8 cellular contexts compared by ENCODE assay signal in the genomic region with DNA sequence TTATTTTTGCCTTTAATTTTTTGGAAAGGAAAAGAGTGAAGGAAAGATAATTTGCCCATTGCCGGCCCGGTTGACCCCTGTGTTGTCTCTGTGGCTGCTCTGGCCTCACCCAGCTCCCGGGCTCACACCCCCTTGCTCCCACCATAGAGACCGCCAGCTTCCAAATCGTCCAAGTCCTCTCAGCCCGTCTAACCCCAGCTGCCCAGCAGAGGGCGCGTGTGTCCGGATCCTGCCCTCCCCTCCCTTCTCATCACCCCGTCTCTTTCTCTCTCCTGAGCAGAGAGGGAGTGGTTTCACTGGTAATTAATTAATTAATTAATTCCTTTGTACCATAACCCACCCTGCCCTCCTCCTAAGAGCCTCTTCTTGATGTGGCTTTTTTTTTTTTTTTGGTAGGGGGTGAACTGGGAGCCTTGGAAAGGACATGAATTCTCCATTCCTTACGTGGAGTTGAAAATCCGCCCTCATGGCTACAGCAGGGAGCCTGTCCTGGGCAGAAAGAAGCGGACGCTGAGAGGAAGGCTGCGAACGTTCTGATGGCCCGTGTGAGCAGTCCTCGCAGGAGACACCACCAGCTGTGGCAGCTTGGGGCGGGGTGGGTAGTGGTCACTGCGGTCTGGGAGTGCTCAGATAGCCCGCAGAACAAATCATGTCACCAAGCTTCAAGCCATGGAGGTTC. TPM values are rescaled to one million over a fixed set of nuclear protein-coding genes. Genes with fewer than 3 reads are reported as not detected.
DNase-seq lines count a peak whose midpoint lies in the region; ATAC-seq, FAIRE-seq and TF ChIP-seq lines count a peak whose summit lies in the region.

No MANE protein-coding gene starts in this region.

- H3K27me3 ChIP-seq in HepG2 (ENCODE audit: control insufficient read depth in 1 of 2, insufficient read depth in 2 of 2, low read length in 2 of 2), result peaks cover 0 to 6% of the 10 kb centered on the region in 2 experiments; a peak in 1 of 5 replicates

- H3K9me3 ChIP-seq in HepG2 (ENCODE audit: low read length), result no peaks in the 10 kb centered on the region

- FAIRE-seq in HepG2 (lab: Jason Lieb, UNC), result peak; percentile 23

- intact Hi-C loops in activated CD4-positive, alpha-beta T cell treated with anti-CD3 and anti-CD28 coated beads for 36 hours (cut with DNase I, micrococcal nuclease), result loop anchor here (1.0 to 5.0 kb wide), 2 partner anchors 117 to 119 kb away; no protein-coding TSS in a partner anchor
- intact Hi-C loops in HepG2 (cut with micrococcal nuclease; ENCODE audit: unreplicated experiment), result loop anchor here (1.0 kb wide), 1 partner anchor 117 kb away; no protein-coding TSS in a partner anchor

- TF ChIP-seq EP300 in HepG2 (IDR thresholded peaks at IDR 0.05; ENCODE audit: low read depth in 2 of 2, low read length in 2 of 2) (no peak), HepG2 (CRISPR knock-in tag; IDR thresholded peaks at IDR 0.05; ENCODE audit: borderline replicate concordance) (no peak)

- no peak overlapping the region for H3K4me3 Mint-ChIP-seq in activated CD4-positive, alpha-beta T cell treated with anti-CD3 and anti-CD28 coated beads for 36 hours
- H3K4me3 Mint-ChIP-seq in chondrocyte (ENCODE audit: unreplicated experiment), result peak overlapping the region; percentile 27

- POLR2A ChIA-PET in activated CD4-positive, alpha-beta T cell treated with anti-CD3 and anti-CD28 coated beads for 36 hours (lab: Charles Lee), result no interaction called here
- POLR2A ChIA-PET in HepG2 (lab: Yijun Ruan, JAX), result no interaction called here

- peaks cover 6% of the 10 kb centered on the region for H3K4me1 Mint-ChIP-seq in activated CD4-positive, alpha-beta T cell treated with anti-CD3 and anti-CD28 coated beads for 36 hours
- peaks cover 10% of the 10 kb centered on the region for H3K4me1 Mint-ChIP-seq in chondrocyte (ENCODE audit: low read depth)

- H3K4me3 ChIP-seq in HepG2 (replicated peaks in 1 of 3; ENCODE audit: insufficient read depth in 1 of 3, low read depth in 2 of 3, low read length in 3 of 3), result no peak overlapping the region

- BruUV-seq in HepG2 (replicated peaks; lab: Mats Ljungman, UMichigan), result no TSS peak

- H4K20me1 ChIP-seq in HepG2 (ENCODE audit: insufficient read depth, low read length), result no peaks in the 10 kb centered on the region

- TF ChIP-seq CTCF in chondrocyte (IDR thresholded peaks at IDR 0.05) (peak; percentile 88), HepG2 (CRISPR knock-in tag; IDR thresholded peaks at IDR 0.05) (peak; percentile 78)

- TF ChIP-seq RAD21 in HepG2 (CRISPR knock-in tag; IDR thresholded peaks at IDR 0.05), result no peak

- in situ Hi-C loops in HepG2 (cut with HindIII; ENCODE audit: extremely low pct_ligation_motif_present, low pct_unique_long_range_greater_than_20kb), result no loop called here

- TF ChIP-seq POLR2A in HepG2 (IDR thresholded peaks at IDR 0.05; ENCODE audit: insufficient read depth in 1 of 2, low read depth in 2 of 2, low read length in 2 of 2), result no peak

- no peak overlapping the region for H3K27ac ChIP-seq in HepG2 (ENCODE audit: extremely low read length, insufficient read depth, low read length)

- no peak overlapping the region for H2AFZ ChIP-seq in HepG2 (ENCODE audit: low read length)

- H3K4me2 ChIP-seq in HepG2 (ENCODE audit: low read depth, low read length), result peak overlapping the region; percentile 20

- peaks cover 15% of the 10 kb centered on the region for H3K27me3 Mint-ChIP-seq in activated CD4-positive, alpha-beta T cell treated with anti-CD3 and anti-CD28 coated beads for 36 hours
- peaks cover 27% of the 10 kb centered on the region for H3K27me3 Mint-ChIP-seq in chondrocyte (ENCODE audit: low read depth)

- ATAC-seq in HG02678 (IDR thresholded peaks at IDR 0.05; ENCODE audit: unreplicated experiment) (peak; percentile 56), HepG2 (peak; percentile 92), HG02840 (IDR thresholded peaks at IDR 0.05; ENCODE audit: low FRiP score, unreplicated experiment) (no peak)
- peak; percentile 89 for ATAC-seq in activated CD4-positive, alpha-beta T cell treated with anti-CD3 and anti-CD28 coated beads for 36 hours

- DNase-seq in EH (ENCODE audit: low read depth) (peak; percentile 65), NCI-H345 (lab: John Stamatoyannopoulos, UW) (peak; percentile 64), chondrocyte (ENCODE audit: low spot score) (no peak), HepG2 (ENCODE audit: low spot score) (peak; percentile 31)
- peak; percentile 84 for DNase-seq in activated CD4-positive, alpha-beta T cell treated with anti-CD3 and anti-CD28 coated beads for 36 hours
- DNase-seq in stimulated activated CD8-positive, alpha-beta memory T cell treated with anti-CD3 and anti-CD28 coated beads, Interleukin-12 subunit alpha, Interleukin-12 subunit beta, amount 100 ng/mL, for 1 hour (ENCODE audit: low read depth), result peak; percentile 45

- H3K36me3 Mint-ChIP-seq in activated CD4-positive, alpha-beta T cell treated with anti-CD3 and anti-CD28 coated beads for 36 hours (ENCODE audit: low read depth), result no peaks in the 10 kb centered on the region
- H3K36me3 Mint-ChIP-seq in chondrocyte (ENCODE audit: low read depth), result no peaks in the 10 kb centered on the region

- no peaks in the 10 kb centered on the region for H3K9me3 Mint-ChIP-seq in activated CD4-positive, alpha-beta T cell treated with anti-CD3 and anti-CD28 coated beads for 36 hours (ENCODE audit: low read depth)
- no peaks in the 10 kb centered on the region for H3K9me3 Mint-ChIP-seq in chondrocyte (ENCODE audit: low read depth)

- CTCF ChIA-PET in activated CD4-positive, alpha-beta T cell treated with anti-CD3 and anti-CD28 coated beads for 36 hours (lab: Charles Lee), result interaction anchor here (0.6 to 10.8 kb wide), 54 partner anchors 8 to 1904 kb away, joined by 3 to 322 read pairs (median 4); a partner anchor contains a TSS
- CTCF ChIA-PET in HepG2 (lab: Yijun Ruan, JAX; ENCODE audit: low intra/inter-chr PET ratio, low total read pairs), result no interaction called here

- no peak overlapping the region for H3K27ac Mint-ChIP-seq in activated CD4-positive, alpha-beta T cell treated with anti-CD3 and anti-CD28 coated beads for 36 hours
- H3K27ac Mint-ChIP-seq in chondrocyte (ENCODE audit: unreplicated experiment), result no peak overlapping the region

- H3K4me1 ChIP-seq in HepG2 (ENCODE audit: insufficient read depth, low read length), result peaks cover 13% of the 10 kb centered on the region

- no peaks in the 10 kb centered on the region for H3K36me3 ChIP-seq in HepG2 (replicated peaks in 1 of 2; ENCODE audit: control insufficient read depth in 1 of 2, insufficient read depth in 2 of 2, low read length in 2 of 2)

- 35% methylated on average over 16 of the region's 21 CpGs for WGBS in HepG2 (ENCODE audit: low lambda C conversion rate)

- H3K9ac ChIP-seq in HepG2 (ENCODE audit: insufficient read depth, low read depth, low read length), result no peak overlapping the region

- no peaks in the 10 kb centered on the region for H3K79me2 ChIP-seq in HepG2 (ENCODE audit: insufficient read depth, low read length)

TF ChIP-seq in HepG2, 621 proteins besides CTCF, POLR2A, EP300 and RAD21:
- peak; percentile 78 for TF ChIP-seq XRCC5 (optimal IDR thresholded peaks at IDR 0.05; ENCODE audit: low read length)
- TF ChIP-seq, protein P1, sequence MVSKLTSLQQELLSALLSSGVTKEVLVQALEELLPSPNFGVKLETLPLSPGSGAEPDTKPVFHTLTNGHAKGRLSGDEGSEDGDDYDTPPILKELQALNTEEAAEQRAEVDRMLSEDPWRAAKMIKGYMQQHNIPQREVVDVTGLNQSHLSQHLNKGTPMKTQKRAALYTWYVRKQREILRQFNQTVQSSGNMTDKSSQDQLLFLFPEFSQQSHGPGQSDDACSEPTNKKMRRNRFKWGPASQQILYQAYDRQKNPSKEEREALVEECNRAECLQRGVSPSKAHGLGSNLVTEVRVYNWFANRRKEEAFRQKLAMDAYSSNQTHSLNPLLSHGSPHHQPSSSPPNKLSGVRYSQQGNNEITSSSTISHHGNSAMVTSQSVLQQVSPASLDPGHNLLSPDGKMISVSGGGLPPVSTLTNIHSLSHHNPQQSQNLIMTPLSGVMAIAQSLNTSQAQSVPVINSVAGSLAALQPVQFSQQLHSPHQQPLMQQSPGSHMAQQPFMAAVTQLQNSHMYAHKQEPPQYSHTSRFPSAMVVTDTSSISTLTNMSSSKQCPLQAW (CRISPR knock-in tag; IDR thresholded peaks at IDR 0.05), result peak; percentile 33; the same call in 1 of the 2 replicates
- TF ChIP-seq KDM5B (CRISPR knock-in tag; IDR thresholded peaks at IDR 0.05; ENCODE audit: borderline replicate concordance), result no peak
TF ChIP-seq in HepG2: peak in this region for 2.

RNA-seq across cellular contexts. Expression of a gene that starts 45.9 kb away (rescaled TPM):
- total RNA-seq in activated CD4-positive, alpha-beta T cell treated with anti-CD3 and anti-CD28 coated beads for 36 hours, result 10 to 100 TPM; 25.4 to 26.1 TPM
- 0.75 to 3.5 TPM (median 1.2 TPM) in 3 replicates for total RNA-seq in chondrocyte
- 0.24 and 0.63 TPM in 2 replicates for total RNA-seq in HepG2 (2016; rRNA removed; fragmentation: Illumina TruSeq; extraction: Trizol)
- total RNA-seq in HepG2 (2016; cell fraction: cytosol; rRNA removed; fragmentation: Illumina TruSeq; extraction: Trizol; ENCODE audit: low read depth), result 0.09 TPM in 1 of 2 replicates, not detected in the other
- 0.37 and 0.39 TPM in 2 replicates for total RNA-seq in HepG2 (2016; cell fraction: insoluble cytoplasmic fraction; rRNA removed; fragmentation: Illumina TruSeq; extraction: Trizol)
- total RNA-seq in HepG2 (2016; cell fraction: membrane; rRNA removed; fragmentation: Illumina TruSeq; extraction: Trizol), result 0.15 and 0.62 TPM in 2 replicates
- total RNA-seq in HepG2 (2016; cell fraction: nucleus; rRNA removed; fragmentation: Illumina TruSeq; extraction: Trizol), result 0.37 and 0.50 TPM in 2 replicates
- 0.22 and 0.26 TPM in 2 replicates for polyA plus RNA-seq in HepG2 (2011; rRNA removed)
- polyA plus RNA-seq in HepG2 (2011; cell fraction: cytosol; rRNA removed), result 0.31 and 0.58 TPM in 2 replicates
- 0.21 and 0.27 TPM in 2 replicates for polyA plus RNA-seq in HepG2 (2011; cell fraction: nucleus; rRNA removed)
- 0.12 and 0.19 TPM in 2 replicates for polyA plus RNA-seq in HepG2 (2012)
- 0.07 and 0.11 TPM in 2 replicates for polyA plus RNA-seq in HepG2 (2016; cell fraction: cytosol; fragmentation: Illumina TruSeq; extraction: Trizol; ENCODE audit: low read depth)
- polyA plus RNA-seq in HepG2 (2016; cell fraction: insoluble cytoplasmic fraction; fragmentation: Illumina TruSeq; extraction: Trizol; ENCODE audit: low read depth), result 0.49 and 0.85 TPM in 2 replicates
- 0.15 and 0.27 TPM in 2 replicates for polyA plus RNA-seq in HepG2 (2016; cell fraction: membrane; fragmentation: Illumina TruSeq; extraction: Trizol; ENCODE audit: low read depth)
- polyA plus RNA-seq in HepG2 (2016; cell fraction: nucleus; fragmentation: Illumina TruSeq; extraction: Trizol; ENCODE audit: insufficient read depth, low read depth), result 0.45 and 0.57 TPM in 2 replicates
- 0.44 and 15.3 TPM in 2 replicates for polyA minus RNA-seq in HepG2 (2011; rRNA and poly(A)+ RNA removed; ENCODE audit: low replicate concordance)
- polyA minus RNA-seq in HepG2 (2011; cell fraction: cytosol; rRNA and poly(A)+ RNA removed), result 0.88 and 0.89 TPM in 2 replicates
- polyA minus RNA-seq in HepG2 (2011; cell fraction: nucleus; rRNA and poly(A)+ RNA removed), result 0.25 and 0.39 TPM in 2 replicates
